In the genomic region with DNA sequence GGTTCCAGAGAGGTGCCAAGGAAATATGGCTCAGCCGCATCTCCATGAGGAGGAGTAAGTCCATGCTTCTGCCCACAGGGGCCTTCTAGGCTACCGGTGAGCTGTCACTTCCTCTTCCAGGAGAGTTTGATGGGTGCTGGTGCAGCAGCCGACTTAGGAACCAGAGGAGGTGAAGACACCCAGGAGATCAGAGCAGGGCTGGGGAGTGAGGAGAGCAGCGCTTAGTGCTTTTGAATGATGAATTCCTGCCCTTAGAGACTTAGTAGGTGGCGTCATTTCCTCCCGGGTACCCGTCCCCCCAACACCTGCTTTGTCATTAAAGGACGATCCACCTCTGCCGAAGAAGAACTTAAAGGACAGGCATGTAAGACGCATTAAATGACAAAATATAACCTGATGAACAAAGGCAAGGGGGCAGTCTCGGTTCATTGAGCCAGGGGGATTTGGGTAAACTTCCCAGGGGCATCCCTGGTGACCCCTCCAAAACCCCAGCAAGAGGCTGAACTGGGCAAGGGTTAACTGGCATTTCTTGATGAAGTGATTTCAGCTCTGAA, we compare ENCODE assay signal across 8 cellular contexts.
A peak's percentile ranks its signal among the peaks of the same experiment; 100 is the strongest.
DNase-seq lines count a peak whose midpoint lies in the region; ATAC-seq and TF ChIP-seq lines count a peak whose summit lies in the region.

No MANE protein-coding gene starts in this region.

- intact Hi-C loops in posterior cingulate gyrus (cut with DNase I): no loop called here

- DNase-seq in GM10248 (ENCODE audit: extremely low spot score): peak; percentile 45
- no peak for DNase-seq in astrocyte of the cerebellum (ENCODE audit: low read depth)
- no peak for DNase-seq in neural progenitor cell (ENCODE audit: low spot score)
- no peak for DNase-seq in posterior cingulate gyrus
- DNase-seq in WERI-Rb-1: no peak
- DNase-seq in DMS 273 (lab: John Stamatoyannopoulos, UW; ENCODE audit: unreplicated experiment): no peak

- peaks cover 30% of the 10 kb centered on the region for H3K4me1 Mint-ChIP-seq in neural progenitor cell

- H3K4me1 ChIP-seq in HUES48 (ENCODE audit: control insufficient read depth, insufficient read depth, low read length) (peaks cover 24% of the 10 kb centered on the region), neural progenitor cell (peaks cover 27% of the 10 kb centered on the region)

- peaks cover 33% of the 10 kb centered on the region for H3F3A ChIP-seq in neural progenitor cell (ENCODE audit: low read depth)

- in situ Hi-C loops in astrocyte of the cerebellum (cut with HindIII; ENCODE audit: low sequenced_read_pairs): no loop called here

- peaks cover 73% of the 10 kb centered on the region for H3K27me3 Mint-ChIP-seq in neural progenitor cell (ENCODE audit: insufficient read depth, low read depth)

- peak overlapping the region; percentile 90 for H3K4me2 ChIP-seq in neural progenitor cell

- H3K4me3 ChIP-seq in HUES48 (ENCODE audit: low read depth, low read length) (peak overlapping the region; percentile 54), astrocyte of the cerebellum (ENCODE audit: low read depth, low read length) (peak overlapping the region; percentile 33), neural progenitor cell (peak overlapping the region; percentile 58), WERI-Rb-1 (ENCODE audit: low read depth, low read length) (no peak overlapping the region)

- no peak for ATAC-seq in GM21526 (IDR thresholded peaks at IDR 0.05; ENCODE audit: low FRiP score, unreplicated experiment)

- TF ChIP-seq CTCF in GM10248 (IDR thresholded peaks at IDR 0.05; ENCODE audit: control extremely low read depth, extremely low read depth, low read depth, missing control alignments): no peak
- no peak for TF ChIP-seq CTCF in astrocyte of the cerebellum (IDR thresholded peaks at IDR 0.05; ENCODE audit: low read depth, low read length, missing control alignments)
- TF ChIP-seq CTCF in neural progenitor cell (IDR thresholded peaks at IDR 0.05): no peak
- no peak for TF ChIP-seq CTCF in WERI-Rb-1 (IDR thresholded peaks at IDR 0.05; ENCODE audit: low read depth, low read length)

- H3K27ac Mint-ChIP-seq in neural progenitor cell: no peak overlapping the region

- POLR2A ChIA-PET in GM10248 (lab: Yijun Ruan, JAX): no interaction called here

- H3K27ac ChIP-seq in HUES48 (ENCODE audit: low read depth, low read length) (peak overlapping the region; percentile 30), neural progenitor cell (no peak overlapping the region), WERI-Rb-1 (no peak overlapping the region)

- no peaks in the 10 kb centered on the region for H4K20me1 ChIP-seq in neural progenitor cell (ENCODE audit: low read depth)

- H3K9me3 ChIP-seq in HUES48 (ENCODE audit: control insufficient read depth, insufficient read depth, low read length) (no peaks in the 10 kb centered on the region), neural progenitor cell (ENCODE audit: low read depth) (no peaks in the 10 kb centered on the region), WERI-Rb-1 (ENCODE audit: severe bottlenecking) (no peaks in the 10 kb centered on the region)

- H3K9ac ChIP-seq in HUES48 (ENCODE audit: low read depth, low read length): peak overlapping the region; percentile 42; the same call in 1 of the 2 replicates
- H3K9ac ChIP-seq in neural progenitor cell: no peak overlapping the region

- peak overlapping the region; percentile 38 for H2AFZ ChIP-seq in neural progenitor cell (replicated peaks)

- H3K4me3 Mint-ChIP-seq in neural progenitor cell: peak overlapping the region; percentile 77

- H3K36me3 ChIP-seq in HUES48 (ENCODE audit: control insufficient read depth, insufficient read depth, low read length) (no peaks in the 10 kb centered on the region), neural progenitor cell (no peaks in the 10 kb centered on the region), WERI-Rb-1 (no peaks in the 10 kb centered on the region)

- H3K36me3 Mint-ChIP-seq in neural progenitor cell: no peaks in the 10 kb centered on the region

- peaks cover 25% of the 10 kb centered on the region for H3K27me3 ChIP-seq in HUES48 (ENCODE audit: control insufficient read depth, insufficient read depth, low read length)
- peaks cover 15% of the 10 kb centered on the region for H3K27me3 ChIP-seq in neural progenitor cell
- no peaks in the 10 kb centered on the region for H3K27me3 ChIP-seq in WERI-Rb-1 (ENCODE audit: insufficient read depth, low read depth, severe bottlenecking)

- peaks cover 4% of the 10 kb centered on the region for H3K9me3 Mint-ChIP-seq in neural progenitor cell

- CTCF ChIA-PET in GM10248 (lab: Yijun Ruan, JAX): no interaction called here

- H3K79me2 ChIP-seq in neural progenitor cell (ENCODE audit: low read depth): no peaks in the 10 kb centered on the region
